Comparison of ENCODE assay signal across 9 cellular contexts in genomic region chr11:128716661-128717210, GRCh38. TPM values are rescaled to one million over a fixed set of nuclear protein-coding genes. Genes with fewer than 3 reads are reported as not detected.
A peak's percentile ranks its signal among the peaks of the same experiment; 100 is the strongest.
DNase-seq lines count a peak whose midpoint lies in the region; ATAC-seq and TF ChIP-seq lines count a peak whose summit lies in the region.
"Had no signal": no experiment of that assay in that cellular context is flagged by ENCODE, and none has a peak within 500 bp of the region (broad histone marks: within the 10 kb centered on the region; RNA-seq: fewer than 3 reads in every experiment).

No MANE protein-coding gene starts in this region.

- H4K20me1 ChIP-seq in DND-41 (ENCODE audit: insufficient read depth, low read length), result peaks cover 52% of the 10 kb centered on the region

- peak overlapping the region; percentile 76 for H3K4me3 Mint-ChIP-seq in activated naive CD8-positive, alpha-beta T cell treated with anti-CD3 and anti-CD28 coated beads, Interleukin-2, amount 10 ng/mL, durations not matched to agents 7 days and 5 days

- H3K4me2 ChIP-seq in DND-41 (ENCODE audit: insufficient read depth, low read length) (peak overlapping the region; percentile 66), mesendoderm (ENCODE audit: low read length) (no peak overlapping the region)

- H3K23ac ChIP-seq in mesendoderm (ENCODE audit: low read length), result no peak overlapping the region

- no peak overlapping the region for H2BK15ac ChIP-seq in mesendoderm (replicated peaks; ENCODE audit: low read depth)

- H3K27ac ChIP-seq in DND-41 (ENCODE audit: low read length) (peak overlapping the region; percentile 90), HL-60 (replicated peaks) (peak overlapping the region; percentile 92), mesendoderm (ENCODE audit: low read depth, low read length) (no peak overlapping the region), aorta (ENCODE audit: low read depth in 1 of 2, low read length in 2 of 2) (no peak overlapping the region)

- H3K9me3 ChIP-seq in DND-41 (ENCODE audit: insufficient read depth, low read length, severe bottlenecking), result no peaks in the 10 kb centered on the region
- H3K9me3 ChIP-seq in aorta (ENCODE audit: control insufficient read depth, low read length), result no peaks in the 10 kb centered on the region

- no peak overlapping the region for H2BK5ac ChIP-seq in mesendoderm (ENCODE audit: low read length)

- H2AK5ac ChIP-seq in mesendoderm (ENCODE audit: low read length), result peak overlapping the region; percentile 67

- peaks cover 4% of the 10 kb centered on the region for H3K9me3 Mint-ChIP-seq in activated naive CD8-positive, alpha-beta T cell treated with anti-CD3 and anti-CD28 coated beads, Interleukin-2, amount 10 ng/mL, durations not matched to agents 7 days and 5 days

- TF ChIP-seq CTCF in DND-41 (IDR thresholded peaks at IDR 0.05; ENCODE audit: borderline replicate concordance, extremely low read depth, low read length, poor library complexity, severe bottlenecking) (no peak), HL-60 (IDR thresholded peaks at IDR 0.05; ENCODE audit: insufficient read depth, low read length) (no peak)

- H3K27me3 Mint-ChIP-seq in activated naive CD8-positive, alpha-beta T cell treated with anti-CD3 and anti-CD28 coated beads, Interleukin-2, amount 10 ng/mL, durations not matched to agents 7 days and 5 days, result no peaks in the 10 kb centered on the region

- DNase-seq in DND-41 (peak; percentile 87), HL-60 (ENCODE audit: low read depth in 1 of 2, low spot score in 1 of 2) (peak in 1 of 2 experiments; percentile 53), mesendoderm (no peak), aorta (no peak), putamen (ENCODE audit: low spot score) (no peak), NCI-H2227 (lab: John Stamatoyannopoulos, UW; ENCODE audit: unreplicated experiment) (no peak)
- peak; percentile 65 for DNase-seq in activated naive CD8-positive, alpha-beta T cell treated with anti-CD3 and anti-CD28 coated beads, Interleukin-2, amount 10 ng/mL, durations not matched to agents 7 days and 5 days

- H2BK120ac ChIP-seq in mesendoderm (ENCODE audit: low read depth, low read length), result no peak overlapping the region

- H3K4me3 ChIP-seq in DND-41 (ENCODE audit: low read depth in 1 of 2, low read length in 2 of 2) (peak overlapping the region in 1 of 2 experiments; percentile 53; a peak in 2 of 4 replicates), HL-60 (replicated peaks; ENCODE audit: insufficient read depth, low read length) (no peak overlapping the region), mesendoderm (ENCODE audit: low read length) (no peak overlapping the region), aorta (ENCODE audit: low read length in 2 of 2) (no peak overlapping the region)

- peaks cover 86% of the 10 kb centered on the region for H3K4me1 ChIP-seq in DND-41 (ENCODE audit: insufficient read depth, low read length)
- peaks cover 5% of the 10 kb centered on the region for H3K4me1 ChIP-seq in mesendoderm (ENCODE audit: control insufficient read depth, low read depth, low read length)
- H3K4me1 ChIP-seq in aorta (ENCODE audit: control insufficient read depth in 1 of 2, insufficient read depth in 2 of 2, low read length in 2 of 2), result peaks cover 3 to 4% of the 10 kb centered on the region in 2 donors

- no CpG with 5 or more reads among the region's 8 CpGs for WGBS in mesendoderm (ENCODE audit: extremely low coverage, insufficient coverage, low lambda C conversion rate)
- 44 to 60% methylated on average over 8 of the region's 8 CpGs for WGBS in aorta, 2 donors

- no peak overlapping the region for H2AFZ ChIP-seq in DND-41 (ENCODE audit: low read depth, low read length)

- intact Hi-C loops in aorta (cut with DNase I), result no loop called here

- no peaks in the 10 kb centered on the region for H3K79me1 ChIP-seq in mesendoderm (ENCODE audit: low read length)

- H3K4ac ChIP-seq in mesendoderm (ENCODE audit: low read depth, low read length), result no peak overlapping the region

- peaks cover 83% of the 10 kb centered on the region for H3K4me1 Mint-ChIP-seq in activated naive CD8-positive, alpha-beta T cell treated with anti-CD3 and anti-CD28 coated beads, Interleukin-2, amount 10 ng/mL, durations not matched to agents 7 days and 5 days

- H4K5ac ChIP-seq in mesendoderm (ENCODE audit: low read length), result no peak overlapping the region

- POLR2A ChIA-PET in activated naive CD8-positive, alpha-beta T cell treated with anti-CD3 and anti-CD28 coated beads, Interleukin-2, amount 10 ng/mL, durations not matched to agents 7 days and 5 days (lab: Charles Lee), result interaction anchor here (0.8 to 5.3 kb wide), 6 partner anchors 11 to 195 kb away, joined by 3 to 35 read pairs (median 16); partner anchors contain the start of gene FLI1

- ATAC-seq in DND-41 (ENCODE audit: insufficient read depth, low read depth) (peak; percentile 92), aorta (ENCODE audit: low FRiP score) (peak; percentile 54), HG03520 (IDR thresholded peaks at IDR 0.05; ENCODE audit: unreplicated experiment) (no peak)
- ATAC-seq in activated naive CD8-positive, alpha-beta T cell treated with anti-CD3 and anti-CD28 coated beads, Interleukin-2, amount 10 ng/mL, durations not matched to agents 7 days and 5 days (ENCODE audit: low read depth), result peak; percentile 76
- ATAC-seq: HCT116 had no signal

- H3K9ac ChIP-seq in DND-41 (ENCODE audit: low read depth, low read length) (peak overlapping the region; percentile 53), mesendoderm (ENCODE audit: low read length) (no peak overlapping the region)

- H3K79me2 ChIP-seq in DND-41 (ENCODE audit: insufficient read depth, low read length) (peaks cover 94% of the 10 kb centered on the region), mesendoderm (ENCODE audit: control insufficient read depth, insufficient read depth, low read length) (no peaks in the 10 kb centered on the region)

- H4K8ac ChIP-seq in mesendoderm (ENCODE audit: low read depth, low read length), result no peak overlapping the region

- H3K36me3 Mint-ChIP-seq in activated naive CD8-positive, alpha-beta T cell treated with anti-CD3 and anti-CD28 coated beads, Interleukin-2, amount 10 ng/mL, durations not matched to agents 7 days and 5 days, result peaks cover 31% of the 10 kb centered on the region

- peak overlapping the region; percentile 96 for H3K27ac Mint-ChIP-seq in activated naive CD8-positive, alpha-beta T cell treated with anti-CD3 and anti-CD28 coated beads, Interleukin-2, amount 10 ng/mL, durations not matched to agents 7 days and 5 days

- H3K18ac ChIP-seq in mesendoderm (ENCODE audit: low read length), result peak overlapping the region; percentile 60

- H3K27me3 ChIP-seq in DND-41 (ENCODE audit: insufficient read depth, low read length, poor library complexity) (no peaks in the 10 kb centered on the region), HL-60 (ENCODE audit: insufficient read depth, poor library complexity, severe bottlenecking) (no peaks in the 10 kb centered on the region), mesendoderm (ENCODE audit: insufficient read depth, low read length, poor library complexity) (no peaks in the 10 kb centered on the region), aorta (ENCODE audit: control insufficient read depth in 1 of 2, insufficient read depth in 2 of 2, low read length in 1 of 2) (no peaks in the 10 kb centered on the region)

- H3K56ac ChIP-seq in mesendoderm (ENCODE audit: low read length), result peak overlapping the region; percentile 17

- H3K36me3 ChIP-seq in DND-41 (ENCODE audit: insufficient read depth, low read length) (no peaks in the 10 kb centered on the region; the same call in 1 of the 2 replicates), mesendoderm (ENCODE audit: control insufficient read depth, insufficient read depth, low read length) (no peaks in the 10 kb centered on the region), aorta (ENCODE audit: control insufficient read depth in 1 of 2, insufficient read depth in 2 of 2, low read length in 1 of 2) (no peaks in the 10 kb centered on the region)

RNA-seq across cellular contexts. Expression of gene FLI1, which starts 22.9 kb away (rescaled TPM):
- 10 to 100 TPM; 83.4 to 86.5 TPM for total RNA-seq in activated naive CD8-positive, alpha-beta T cell treated with anti-CD3 and anti-CD28 coated beads, Interleukin-2, amount 10 ng/mL, durations not matched to agents 7 days and 5 days
- 0.21 TPM for polyA plus RNA-seq in mesendoderm (2013, experiment 1 of 2)
- 0.25 TPM for polyA plus RNA-seq in mesendoderm (2013, experiment 2 of 2)
- 10 to 100 TPM; 32.5 to 65.0 TPM for total RNA-seq in aorta
- polyA plus RNA-seq in aorta, result 1 to 10 TPM; 4.1 to 5.5 TPM

Comparison
In these comparisons a context has a peak if more than half of its experiments do, and no peak if none do; other contexts are left out.
1. DNase-seq: peak in DND-41 (single experiment) and activated naive CD8-positive, alpha-beta T cell treated with anti-CD3 and anti-CD28 coated beads, Interleukin-2, amount 10 ng/mL, durations not matched to agents 7 days and 5 days (single experiment); none in mesendoderm (single experiment), aorta (0 of 2), putamen (single experiment) and NCI-H2227 (single experiment).
2. H3K27ac ChIP-seq: peak in DND-41 (single experiment) and HL-60 (single experiment); none in mesendoderm (single experiment) and aorta (0 of 2).